Comparison of ENCODE assay signal across 1 cellular context in genomic region chr19:12550951-12551832, GRCh38.
A peak's percentile ranks its signal among the peaks of the same experiment; 100 is the strongest.
TF ChIP-seq lines count a peak whose summit lies in the region.

TSS of gene ZNF564 (minus strand) at chr19:12551482. CDS start at chr19:12551332, 150 bp downstream.

TF ChIP-seq in HepG2, 621 proteins besides CTCF, POLR2A, EP300 and RAD21 (continued from another document and continues in another):
- TF ChIP-seq NFAT5 (CRISPR knock-in tag; IDR thresholded peaks at IDR 0.05) (peak; percentile 50; the same call in 1 of the 2 replicates), ZNF501 (CRISPR knock-in tag; IDR thresholded peaks at IDR 0.05) (peak; percentile 77), PRMT3 (CRISPR knock-in tag; IDR thresholded peaks at IDR 0.05; ENCODE audit: borderline replicate concordance, low read depth) (no peak), NR2F1 (CRISPR knock-in tag; IDR thresholded peaks at IDR 0.05) (0 out of 4 replicates have a peak, but pooled peaks of 1 of the 2 experiments have one; percentile 15), FLYWCH1 (CRISPR knock-in tag; IDR thresholded peaks at IDR 0.05) (no peak), U2AF1 (optimal IDR thresholded peaks at IDR 0.05; ENCODE audit: low read depth, low read length) (no peak), ZNF713 (CRISPR knock-in tag; IDR thresholded peaks at IDR 0.05) (no peak), RBAK (CRISPR knock-in tag; IDR thresholded peaks at IDR 0.05) (no peak), FOXJ3 (CRISPR knock-in tag; IDR thresholded peaks at IDR 0.05; ENCODE audit: borderline replicate concordance) (peak; percentile 22; the same call in 1 of the 2 replicates), ZNF431 (CRISPR knock-in tag; IDR thresholded peaks at IDR 0.05; ENCODE audit: borderline replicate concordance, low read depth) (peak; percentile 69; the same call in 1 of the 2 replicates), AHDC1 (CRISPR knock-in tag; IDR thresholded peaks at IDR 0.05; ENCODE audit: borderline replicate concordance) (peak; percentile 71; the same call in 1 of the 2 replicates), GATAD1 (CRISPR knock-in tag; IDR thresholded peaks at IDR 0.05) (peak; percentile 91), HMG20B (CRISPR knock-in tag; conservative IDR thresholded peaks at IDR 0.05) (no peak), FOXC1 (CRISPR knock-in tag; IDR thresholded peaks at IDR 0.05; ENCODE audit: borderline replicate concordance) (peak; percentile 92; the same call in 1 of the 2 replicates), ZNF546 (CRISPR knock-in tag; conservative IDR thresholded peaks at IDR 0.05) (peak; percentile 72; the same call in 1 of the 2 replicates), REPIN1 (CRISPR knock-in tag; IDR thresholded peaks at IDR 0.05; ENCODE audit: borderline replicate concordance, low read depth) (peak; percentile 77), ELK4 (CRISPR knock-in tag; IDR thresholded peaks at IDR 0.05; ENCODE audit: borderline replicate concordance) (no peak), ZNF274 (CRISPR knock-in tag; IDR thresholded peaks at IDR 0.05) (no peak; the same call in 1 of the 2 replicates), ZNF777 (CRISPR knock-in tag; IDR thresholded peaks at IDR 0.05) (no peak; the same call in 1 of the 2 replicates), GABPB1 (CRISPR knock-in tag; IDR thresholded peaks at IDR 0.05) (peak; percentile 97), ARNTL (CRISPR knock-in tag; IDR thresholded peaks at IDR 0.05) (peak; percentile 70), SKIL (CRISPR knock-in tag; IDR thresholded peaks at IDR 0.05; ENCODE audit: borderline replicate concordance) (0 out of 2 replicates have a peak, but pooled peaks have one; percentile 37), ARNT2 (CRISPR knock-in tag; IDR thresholded peaks at IDR 0.05; ENCODE audit: low read depth) (peak; percentile 64), ZNF672 (CRISPR knock-in tag; IDR thresholded peaks at IDR 0.05) (no peak), DMAP1 (CRISPR knock-in tag; IDR thresholded peaks at IDR 0.05) (peak; percentile 86), XBP1 (CRISPR knock-in tag; IDR thresholded peaks at IDR 0.05) (no peak), ZNF331 (CRISPR knock-in tag; IDR thresholded peaks at IDR 0.05) (no peak)
- TF ChIP-seq, protein P1, sequence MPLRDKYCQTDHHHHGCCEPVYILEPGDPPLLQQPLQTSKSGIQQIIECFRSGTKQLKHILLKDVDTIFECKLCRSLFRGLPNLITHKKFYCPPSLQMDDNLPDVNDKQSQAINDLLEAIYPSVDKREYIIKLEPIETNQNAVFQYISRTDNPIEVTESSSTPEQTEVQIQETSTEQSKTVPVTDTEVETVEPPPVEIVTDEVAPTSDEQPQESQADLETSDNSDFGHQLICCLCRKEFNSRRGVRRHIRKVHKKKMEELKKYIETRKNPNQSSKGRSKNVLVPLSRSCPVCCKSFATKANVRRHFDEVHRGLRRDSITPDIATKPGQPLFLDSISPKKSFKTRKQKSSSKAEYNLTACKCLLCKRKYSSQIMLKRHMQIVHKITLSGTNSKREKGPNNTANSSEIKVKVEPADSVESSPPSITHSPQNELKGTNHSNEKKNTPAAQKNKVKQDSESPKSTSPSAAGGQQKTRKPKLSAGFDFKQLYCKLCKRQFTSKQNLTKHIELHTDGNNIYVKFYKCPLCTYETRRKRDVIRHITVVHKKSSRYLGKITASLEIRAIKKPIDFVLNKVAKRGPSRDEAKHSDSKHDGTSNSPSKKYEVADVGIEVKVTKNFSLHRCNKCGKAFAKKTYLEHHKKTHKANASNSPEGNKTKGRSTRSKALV (CRISPR knock-in tag; IDR thresholded peaks at IDR 0.05) = no peak
- TF ChIP-seq, protein P2, sequence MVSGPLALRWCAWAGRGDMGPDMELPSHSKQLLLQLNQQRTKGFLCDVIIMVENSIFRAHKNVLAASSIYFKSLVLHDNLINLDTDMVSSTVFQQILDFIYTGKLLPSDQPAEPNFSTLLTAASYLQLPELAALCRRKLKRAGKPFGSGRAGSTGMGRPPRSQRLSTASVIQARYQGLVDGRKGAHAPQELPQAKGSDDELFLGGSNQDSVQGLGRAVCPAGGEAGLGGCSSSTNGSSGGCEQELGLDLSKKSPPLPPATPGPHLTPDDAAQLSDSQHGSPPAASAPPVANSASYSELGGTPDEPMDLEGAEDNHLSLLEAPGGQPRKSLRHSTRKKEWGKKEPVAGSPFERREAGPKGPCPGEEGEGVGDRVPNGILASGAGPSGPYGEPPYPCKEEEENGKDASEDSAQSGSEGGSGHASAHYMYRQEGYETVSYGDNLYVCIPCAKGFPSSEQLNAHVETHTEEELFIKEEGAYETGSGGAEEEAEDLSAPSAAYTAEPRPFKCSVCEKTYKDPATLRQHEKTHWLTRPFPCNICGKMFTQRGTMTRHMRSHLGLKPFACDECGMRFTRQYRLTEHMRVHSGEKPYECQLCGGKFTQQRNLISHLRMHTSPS (CRISPR knock-in tag; IDR thresholded peaks at IDR 0.05; ENCODE audit: low read depth) = no peak
- TF ChIP-seq, protein P3, sequence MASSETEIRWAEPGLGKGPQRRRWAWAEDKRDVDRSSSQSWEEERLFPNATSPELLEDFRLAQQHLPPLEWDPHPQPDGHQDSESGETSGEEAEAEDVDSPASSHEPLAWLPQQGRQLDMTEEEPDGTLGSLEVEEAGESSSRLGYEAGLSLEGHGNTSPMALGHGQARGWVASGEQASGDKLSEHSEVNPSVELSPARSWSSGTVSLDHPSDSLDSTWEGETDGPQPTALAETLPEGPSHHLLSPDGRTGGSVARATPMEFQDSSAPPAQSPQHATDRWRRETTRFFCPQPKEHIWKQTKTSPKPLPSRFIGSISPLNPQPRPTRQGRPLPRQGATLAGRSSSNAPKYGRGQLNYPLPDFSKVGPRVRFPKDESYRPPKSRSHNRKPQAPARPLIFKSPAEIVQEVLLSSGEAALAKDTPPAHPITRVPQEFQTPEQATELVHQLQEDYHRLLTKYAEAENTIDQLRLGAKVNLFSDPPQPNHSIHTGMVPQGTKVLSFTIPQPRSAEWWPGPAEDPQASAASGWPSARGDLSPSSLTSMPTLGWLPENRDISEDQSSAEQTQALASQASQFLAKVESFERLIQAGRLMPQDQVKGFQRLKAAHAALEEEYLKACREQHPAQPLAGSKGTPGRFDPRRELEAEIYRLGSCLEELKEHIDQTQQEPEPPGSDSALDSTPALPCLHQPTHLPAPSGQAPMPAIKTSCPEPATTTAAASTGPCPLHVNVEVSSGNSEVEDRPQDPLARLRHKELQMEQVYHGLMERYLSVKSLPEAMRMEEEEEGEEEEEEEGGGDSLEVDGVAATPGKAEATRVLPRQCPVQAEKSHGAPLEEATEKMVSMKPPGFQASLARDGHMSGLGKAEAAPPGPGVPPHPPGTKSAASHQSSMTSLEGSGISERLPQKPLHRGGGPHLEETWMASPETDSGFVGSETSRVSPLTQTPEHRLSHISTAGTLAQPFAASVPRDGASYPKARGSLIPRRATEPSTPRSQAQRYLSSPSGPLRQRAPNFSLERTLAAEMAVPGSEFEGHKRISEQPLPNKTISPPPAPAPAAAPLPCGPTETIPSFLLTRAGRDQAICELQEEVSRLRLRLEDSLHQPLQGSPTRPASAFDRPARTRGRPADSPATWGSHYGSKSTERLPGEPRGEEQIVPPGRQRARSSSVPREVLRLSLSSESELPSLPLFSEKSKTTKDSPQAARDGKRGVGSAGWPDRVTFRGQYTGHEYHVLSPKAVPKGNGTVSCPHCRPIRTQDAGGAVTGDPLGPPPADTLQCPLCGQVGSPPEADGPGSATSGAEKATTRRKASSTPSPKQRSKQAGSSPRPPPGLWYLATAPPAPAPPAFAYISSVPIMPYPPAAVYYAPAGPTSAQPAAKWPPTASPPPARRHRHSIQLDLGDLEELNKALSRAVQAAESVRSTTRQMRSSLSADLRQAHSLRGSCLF (CRISPR knock-in tag; IDR thresholded peaks at IDR 0.05; ENCODE audit: borderline replicate concordance) = no peak
